9 cellular contexts compared by ENCODE assay signal in genomic region chr1:201149400-201149799, GRCh38. TPM values are rescaled to one million over a fixed set of nuclear protein-coding genes. Genes with fewer than 3 reads are reported as not detected.
DNase-seq lines count a peak whose midpoint lies in the region; ATAC-seq and TF ChIP-seq lines count a peak whose summit lies in the region.
"Had no signal": no experiment of that assay in that cellular context is flagged by ENCODE, and none has a peak within 500 bp of the region (broad histone marks: within the 10 kb centered on the region; RNA-seq: fewer than 3 reads in every experiment).

No MANE protein-coding gene starts in this region.

- DNase-seq in CD14-positive monocyte (ENCODE audit: low spot score) = peak; percentile 9
- DNase-seq in GM23338 (ENCODE audit: low spot score) = peak; percentile 72
- DNase-seq in PC-3 = peak; percentile 94
- DNase-seq in fibroblast of peridontal ligament (ENCODE audit: extremely low read depth) = peak; percentile 41
- DNase-seq in stimulated activated naive CD4-positive, alpha-beta T cell (lab: John Stamatoyannopoulos, UW) = no peak
- DNase-seq in dedifferentiated amniotic fluid mesenchymal stem cell (ENCODE audit: extremely low spot score) = no peak
- DNase-seq in hypothalamus (lab: John Stamatoyannopoulos, UW) = no peak

- intact Hi-C loops in CD14-positive monocyte (cut with micrococcal nuclease) (no loop called here), PC-3 (cut with micrococcal nuclease) (loop anchor here (1.0 kb wide), 3 partner anchors 21 to 74 kb away; no protein-coding TSS in a partner anchor)

- H3K27me3 ChIP-seq in GM23338 (ENCODE audit: insufficient read depth) (no peaks in the 10 kb centered on the region), PC-3 (ENCODE audit: low read length) (no peaks in the 10 kb centered on the region)

- H3K27ac Mint-ChIP-seq in CD14-positive monocyte = no peak overlapping the region
- no peak overlapping the region for H3K27ac Mint-ChIP-seq in GM23338

- H3K9me2 ChIP-seq in GM23338 (ENCODE audit: insufficient read depth) (no peaks in the 10 kb centered on the region), PC-3 (replicated peaks; ENCODE audit: low read length) (no peaks in the 10 kb centered on the region)

- H3K27me3 Mint-ChIP-seq in CD14-positive monocyte (ENCODE audit: low read depth in 3 of 3) (peaks cover 0 to 2% (median 1%) of the 10 kb centered on the region in 3 donors), GM23338 (ENCODE audit: insufficient read depth, low read depth, poor library complexity) (no peaks in the 10 kb centered on the region)

- H3K4me3 Mint-ChIP-seq in CD14-positive monocyte (no peak overlapping the region), GM23338 (no peak overlapping the region)

- H3K4me3 ChIP-seq in GM23338 (no peak overlapping the region), PC-3 (ENCODE audit: low read length) (no peak overlapping the region)

- ATAC-seq in GM23338 = no peak
- peak; percentile 48 for ATAC-seq in PC-3
- no peak for ATAC-seq in GM21360 (IDR thresholded peaks at IDR 0.05; ENCODE audit: unreplicated experiment)

- POLR2A ChIA-PET in PC-3 (lab: Charles Lee; ENCODE audit: unreplicated experiment) = no interaction called here

- H3F3A ChIP-seq in GM23338 (replicated peaks; ENCODE audit: low read depth) = no peaks in the 10 kb centered on the region
- H3F3A ChIP-seq in PC-3 (ENCODE audit: low read length, unreplicated experiment) = no peaks in the 10 kb centered on the region

- H3K9me3 Mint-ChIP-seq in CD14-positive monocyte (no peaks in the 10 kb centered on the region), GM23338 (no peaks in the 10 kb centered on the region)

- H3K4me1 Mint-ChIP-seq in CD14-positive monocyte (peaks cover 10% of the 10 kb centered on the region), GM23338 (peaks cover 11% of the 10 kb centered on the region)

- H3K79me2 ChIP-seq in GM23338 (replicated peaks; ENCODE audit: insufficient read depth) (peaks cover 16% of the 10 kb centered on the region), PC-3 (ENCODE audit: low read length) (peaks cover 23% of the 10 kb centered on the region)

- H3K4me1 ChIP-seq in GM23338 (ENCODE audit: insufficient read depth) = 0 out of 2 replicates have a peak, but pooled peaks cover 8% of the 10 kb centered on the region
- H3K4me1 ChIP-seq in PC-3 (ENCODE audit: insufficient read depth, low read length) = peaks cover 15% of the 10 kb centered on the region

- no peak overlapping the region for H3K4me2 ChIP-seq in GM23338
- no peak overlapping the region for H3K4me2 ChIP-seq in PC-3 (ENCODE audit: low read length)

- H3K36me3 Mint-ChIP-seq in CD14-positive monocyte (peaks cover 57 to 64% of the 10 kb centered on the region in 2 donors), GM23338 (ENCODE audit: low read depth) (peaks cover 85% of the 10 kb centered on the region)

- H3K36me3 ChIP-seq in GM23338 (ENCODE audit: insufficient read depth) = peaks cover 46% of the 10 kb centered on the region
- peaks cover 73% of the 10 kb centered on the region for H3K36me3 ChIP-seq in PC-3 (ENCODE audit: low read depth, low read length)

- H4K20me1 ChIP-seq in GM23338 (replicated peaks; ENCODE audit: insufficient read depth) (peaks cover 12% of the 10 kb centered on the region; the same call in 1 of the 2 replicates), PC-3 (ENCODE audit: low read length) (no peaks in the 10 kb centered on the region)

- TF ChIP-seq CTCF in CD14-positive monocyte (IDR thresholded peaks at IDR 0.05) (no peak), GM23338 (conservative IDR thresholded peaks at IDR 0.05; ENCODE audit: low read depth in 2 of 2) (peak; percentile 49 to 52), PC-3 (conservative IDR thresholded peaks at IDR 0.05; ENCODE audit: low read depth, low read length) (peak; percentile 99)

- no TSS peak for BruUV-seq in PC-3 (replicated peaks; lab: Mats Ljungman, UMichigan)

- no peaks in the 10 kb centered on the region for H3K9me3 ChIP-seq in PC-3 (ENCODE audit: low read length)

- CTCF ChIA-PET in PC-3 (lab: Charles Lee) = interaction anchor here (0.8 to 1.9 kb wide), 4 partner anchors 12 to 80 kb away, joined by 3 to 15 read pairs (median 7); no protein-coding TSS in a partner anchor

- H3K9ac ChIP-seq in PC-3 (ENCODE audit: low read length) = no peak overlapping the region

- H3K27ac ChIP-seq in GM23338 (ENCODE audit: low read depth) (no peak overlapping the region), PC-3 (ENCODE audit: low read length) (no peak overlapping the region)

- H2AFZ ChIP-seq in GM23338 = no peak overlapping the region
- H2AFZ ChIP-seq in PC-3 (ENCODE audit: low read length) = no peak overlapping the region

TF ChIP-seq in GM23338, 12 proteins besides CTCF, POLR2A, EP300 and RAD21:
- TF ChIP-seq REST (IDR thresholded peaks at IDR 0.05; ENCODE audit: unreplicated experiment) = no peak
- TF ChIP-seq ETS1 (IDR thresholded peaks at IDR 0.05) = no peak
- TF ChIP-seq EZH2 (IDR thresholded peaks at IDR 0.05; ENCODE audit: low read depth, unreplicated experiment) = no peak
- no peak for TF ChIP-seq NANOG (IDR thresholded peaks at IDR 0.05; ENCODE audit: borderline replicate concordance)
- TF ChIP-seq ZNF331 (CRISPR knock-in tag; IDR thresholded peaks at IDR 0.05; ENCODE audit: low read depth) = no peak
- TF ChIP-seq JUNB (IDR thresholded peaks at IDR 0.05; ENCODE audit: unreplicated experiment) = no peak

RNA-seq across cellular contexts. Expression of gene TMEM9, which starts 4.9 kb away (rescaled TPM):
- 10 to 100 TPM; 22.4 to 43.6 TPM for polyA plus RNA-seq in CD14-positive monocyte
- total RNA-seq in GM23338 (2014; rRNA removed; shearing (Covaris generic)) = 109 and 147 TPM in 2 replicates
- 71.1 and 78.6 TPM in 2 replicates for polyA plus RNA-seq in GM23338 (2016; fragmentation: Nextera tagmentation; extraction: Ambion mirVana)
- total RNA-seq in PC-3 (2014; rRNA removed) = 428 and 435 TPM in 2 replicates

RNA-seq across cellular contexts. Expression of gene ASCL5, which starts 22.4 kb away (rescaled TPM):
- not detected for polyA plus RNA-seq in CD14-positive monocyte
- 0.54 TPM in 1 of 2 replicates, not detected in the other for total RNA-seq in GM23338 (2014; rRNA removed; shearing (Covaris generic))
- not detected in 2 replicates for polyA plus RNA-seq in GM23338 (2016; fragmentation: Nextera tagmentation; extraction: Ambion mirVana)
- 2.4 and 3.1 TPM in 2 replicates for total RNA-seq in PC-3 (2014; rRNA removed)
- polyA plus RNA-seq: esophagus had no signal

RNA-seq across cellular contexts. Expression of gene CACNA1S, which starts 37.2 kb away (rescaled TPM):
- not detected for polyA plus RNA-seq in CD14-positive monocyte
- total RNA-seq in GM23338 (2014; rRNA removed; shearing (Covaris generic)) = 0.03 and 0.04 TPM in 2 replicates
- not detected in 2 replicates for polyA plus RNA-seq in GM23338 (2016; fragmentation: Nextera tagmentation; extraction: Ambion mirVana)
- not detected in 2 replicates for total RNA-seq in PC-3 (2014; rRNA removed)
- polyA plus RNA-seq: esophagus had no signal

RNA-seq across cellular contexts. Expression of gene IGFN1, which starts 41.2 kb away (rescaled TPM):
- polyA plus RNA-seq in CD14-positive monocyte = not detected
- total RNA-seq in GM23338 (2014; rRNA removed; shearing (Covaris generic)) = not detected in 2 replicates
- polyA plus RNA-seq in GM23338 (2016; fragmentation: Nextera tagmentation; extraction: Ambion mirVana) = not detected in 2 replicates
- total RNA-seq in PC-3 (2014; rRNA removed) = 0.04 and 0.63 TPM in 2 replicates

Comparison
In these comparisons a context has a peak if more than half of its experiments do, and no peak if none do; other contexts are left out.
1. DNase-seq: peak in CD14-positive monocyte (single experiment), GM23338 (single experiment), PC-3 (single experiment) and fibroblast of peridontal ligament (single experiment); none in stimulated activated naive CD4-positive, alpha-beta T cell (0 of 6), dedifferentiated amniotic fluid mesenchymal stem cell (single experiment) and hypothalamus (0 of 51).